ENCODE assay signal across 8 cellular contexts in genomic region chr14:75003250-75004027, GRCh38. TPM values are rescaled to one million over a fixed set of nuclear protein-coding genes. Genes with fewer than 3 reads are reported as not detected.
A peak's percentile ranks its signal among the peaks of the same experiment; 100 is the strongest.
DNase-seq lines count a peak whose midpoint lies in the region; ATAC-seq and TF ChIP-seq lines count a peak whose summit lies in the region.

No MANE protein-coding gene starts in this region.

- peaks cover 31% of the 10 kb centered on the region for H3K4me1 Mint-ChIP-seq in activated naive CD8-positive, alpha-beta T cell treated with anti-CD3 and anti-CD28 coated beads for 36 hours

- H3K4me3 Mint-ChIP-seq in activated naive CD8-positive, alpha-beta T cell treated with anti-CD3 and anti-CD28 coated beads for 36 hours, result peak overlapping the region; percentile 99

- H3K4me1 ChIP-seq in left ventricle myocardium inferior (peaks cover 26% of the 10 kb centered on the region), thymus (ENCODE audit: control insufficient read depth, insufficient read depth, low read length) (peaks cover 11% of the 10 kb centered on the region)

- H3K9me3 Mint-ChIP-seq in activated naive CD8-positive, alpha-beta T cell treated with anti-CD3 and anti-CD28 coated beads for 36 hours, result no peaks in the 10 kb centered on the region

- no peaks in the 10 kb centered on the region for H3K27me3 Mint-ChIP-seq in activated naive CD8-positive, alpha-beta T cell treated with anti-CD3 and anti-CD28 coated beads for 36 hours

- no peak for TF ChIP-seq CTCF in left ventricle myocardium inferior (IDR thresholded peaks at IDR 0.05; ENCODE audit: borderline replicate concordance)

- H3K27ac ChIP-seq in left ventricle myocardium inferior (replicated peaks), result peak overlapping the region; percentile 88
- peak overlapping the region; percentile 83 for H3K27ac ChIP-seq in thymus (ENCODE audit: low read depth)

- intact Hi-C loops in left ventricle myocardium inferior (cut with micrococcal nuclease), result no loop called here
- intact Hi-C loops in Right ventricle myocardium inferior (cut with DNase I), result loop anchor here (2.0 to 5.0 kb wide), 3 partner anchors 19 to 64 kb away; partner anchors contain the start of gene ZC2HC1C
- intact Hi-C loops in left colon (cut with DNase I, micrococcal nuclease), result no loop called here

- H3K36me3 Mint-ChIP-seq in activated naive CD8-positive, alpha-beta T cell treated with anti-CD3 and anti-CD28 coated beads for 36 hours, result peaks cover 28% of the 10 kb centered on the region

- WGBS in thymus, result 13% methylated on average over 18 of the region's 18 CpGs

- peak overlapping the region; percentile 82 for H3K4me3 ChIP-seq in left ventricle myocardium inferior
- H3K4me3 ChIP-seq in thymus (ENCODE audit: low read length), result peak overlapping the region; percentile 99

- H3K9me3 ChIP-seq in left ventricle myocardium inferior (replicated peaks) (no peaks in the 10 kb centered on the region), thymus (ENCODE audit: control insufficient read depth) (no peaks in the 10 kb centered on the region)

- no peak for ATAC-seq in Right ventricle myocardium inferior
- peak; percentile 13 for ATAC-seq in left colon

- H3K36me3 ChIP-seq in left ventricle myocardium inferior, result peaks cover 39% of the 10 kb centered on the region
- peaks cover 31% of the 10 kb centered on the region for H3K36me3 ChIP-seq in thymus (ENCODE audit: control insufficient read depth, insufficient read depth)

- H3K27me3 ChIP-seq in left ventricle myocardium inferior (ENCODE audit: low read depth) (no peaks in the 10 kb centered on the region), thymus (ENCODE audit: control insufficient read depth, insufficient read depth) (no peaks in the 10 kb centered on the region)

- H3K27ac Mint-ChIP-seq in activated naive CD8-positive, alpha-beta T cell treated with anti-CD3 and anti-CD28 coated beads for 36 hours, result peak overlapping the region; percentile 95

- DNase-seq in left ventricle myocardium inferior, result no peak
- DNase-seq in Right ventricle myocardium inferior (ENCODE audit: missing footprints), result no peak
- no peak for DNase-seq in activated naive CD8-positive, alpha-beta T cell treated with anti-CD3 and anti-CD28 coated beads for 36 hours
- DNase-seq in left colon, result no peak
- DNase-seq in HCEC 1CT, result no peak
- DNase-seq in effector CD8-positive, alpha-beta T cell (lab: John Stamatoyannopoulos, UW), result no peak
- DNase-seq in cortex of kidney (lab: John Stamatoyannopoulos, UW), result no peak

RNA-seq across cellular contexts. Expression of gene EIF2B2, which starts 0.7 kb away (rescaled TPM):
- total RNA-seq in left ventricle myocardium inferior (31.5 TPM), Right ventricle myocardium inferior (34.0 TPM), left colon (10 to 100 TPM; 36.5 to 48.1 TPM)
- total RNA-seq in activated naive CD8-positive, alpha-beta T cell treated with anti-CD3 and anti-CD28 coated beads for 36 hours, result 10 to 100 TPM; 55.6 to 60.1 TPM
- 28.3 TPM for polyA plus RNA-seq in thymus

RNA-seq across cellular contexts. Expression of gene MLH3, which starts 47.8 kb away (rescaled TPM):
- total RNA-seq in left ventricle myocardium inferior, result 18.2 TPM
- total RNA-seq in Right ventricle myocardium inferior, result 20.2 TPM
- total RNA-seq in activated naive CD8-positive, alpha-beta T cell treated with anti-CD3 and anti-CD28 coated beads for 36 hours, result 10 to 100 TPM; 15.5 to 16.7 TPM
- total RNA-seq in left colon, result 10 to 100 TPM; 19.6 to 27.0 TPM
- 20.5 TPM for polyA plus RNA-seq in thymus

RNA-seq across cellular contexts. Expression of gene PGF, which starts 48.0 kb away (rescaled TPM):
- 4.2 TPM for total RNA-seq in left ventricle myocardium inferior
- total RNA-seq in Right ventricle myocardium inferior, result 6.5 TPM
- total RNA-seq in activated naive CD8-positive, alpha-beta T cell treated with anti-CD3 and anti-CD28 coated beads for 36 hours, result under 1 TPM in 1 of 2 experiments, not detected in 1; 0.21 TPM
- total RNA-seq in left colon, result 1 to 10 TPM; 1.3 to 2.9 TPM
- polyA plus RNA-seq in thymus, result 7.5 TPM
